In genomic region chr15:99442268-99442897, GRCh38 we compare ENCODE assay signal across 9 cellular contexts.
DNase-seq lines count a peak whose midpoint lies in the region; ATAC-seq, FAIRE-seq and TF ChIP-seq lines count a peak whose summit lies in the region.
"Had no signal": no experiment of that assay in that cellular context is flagged by ENCODE, and none has a peak within 500 bp of the region (broad histone marks: within the 10 kb centered on the region; RNA-seq: fewer than 3 reads in every experiment).

No MANE protein-coding gene starts in this region.

- H2AFZ ChIP-seq in GM12878 (ENCODE audit: control insufficient read depth, low read depth, low read length), result 0 out of 2 replicates have a peak overlapping the region, but pooled peaks have one; percentile 10

- ATAC-seq in activated CD8-positive, alpha-beta memory T cell treated with anti-CD3 and anti-CD28 coated beads, Interleukin-2, amount 10 ng/mL, durations not matched to agents 7 days and 5 days, result peak; percentile 28
- ATAC-seq in GM12878, result no peak; the same call in 2 of the 3 replicates
- no peak for ATAC-seq in left lobe of liver
- peak; percentile 67 to 78 for ATAC-seq in upper lobe of left lung (ENCODE audit: low FRiP score in 2 of 2)
- no peak for ATAC-seq in WTC11

- WGBS in GM12878 (ENCODE audit: insufficient coverage, insufficient replicate concordance, low lambda C conversion rate, missing lambda C conversion rate), result 16% methylated on average over 13 of the region's 13 CpGs
- 27 to 34% methylated on average over 13 of the region's 13 CpGs for WGBS in upper lobe of left lung, 2 donors

- H3K4me1 Mint-ChIP-seq in activated CD8-positive, alpha-beta memory T cell treated with anti-CD3 and anti-CD28 coated beads, Interleukin-2, amount 10 ng/mL, durations not matched to agents 7 days and 5 days, result peaks cover 13% of the 10 kb centered on the region
- H3K4me1 Mint-ChIP-seq in WTC11, result peaks cover 15% of the 10 kb centered on the region

- no peak for TF ChIP-seq CTCF in GM12878 (IDR thresholded peaks at IDR 0.05 in 2 of 3, conservative IDR thresholded peaks at IDR 0.05 in 1 of 3; ENCODE audit: control insufficient read depth in 2 of 3, extremely low read depth in 1 of 3, insufficient read depth in 1 of 3, low read depth in 3 of 3, low read length in 3 of 3)
- TF ChIP-seq CTCF in upper lobe of left lung (IDR thresholded peaks at IDR 0.05), result no peak
- TF ChIP-seq CTCF in WTC11 (IDR thresholded peaks at IDR 0.05), result no peak

- CTCF ChIA-PET in activated CD8-positive, alpha-beta memory T cell treated with anti-CD3 and anti-CD28 coated beads, Interleukin-2, amount 10 ng/mL, durations not matched to agents 7 days and 5 days (lab: Charles Lee), result no interaction called here
- CTCF ChIA-PET in GM12878 (lab: Yijun Ruan, JAX) (interaction anchor here (2.2 kb wide), 1 partner anchor 21 kb away, joined by 8 read pairs; no protein-coding TSS in a partner anchor), WTC11 (lab: Charles Lee) (interaction anchor here (0.5 kb wide), 1 partner anchor 533 kb away, joined by 3 read pairs; no protein-coding TSS in a partner anchor)

- H3K9ac ChIP-seq in GM12878 (ENCODE audit: control insufficient read depth, insufficient read depth, low read length), result no peak overlapping the region

- BruUV-seq in GM12878 (replicated peaks; lab: Mats Ljungman, UMichigan), result no TSS peak

- TF ChIP-seq POLR2A in GM12878 (IDR thresholded peaks at IDR 0.05; ENCODE audit: low read depth, low read length) (no peak), upper lobe of left lung (IDR thresholded peaks at IDR 0.05) (no peak)

- H3K4me1 ChIP-seq in GM12878 (ENCODE audit: control insufficient read depth, insufficient read depth, low read length) (peaks cover 4% of the 10 kb centered on the region), upper lobe of left lung (peaks cover 33 to 44% (median 39%) of the 10 kb centered on the region in 4 donors)

- DNase-seq in activated CD8-positive, alpha-beta memory T cell treated with anti-CD3 and anti-CD28 coated beads, Interleukin-2, amount 10 ng/mL, durations not matched to agents 7 days and 5 days, result peak; percentile 27
- DNase-seq in activated CD8-positive, alpha-beta memory T cell treated with anti-CD3 and anti-CD28 coated beads, Interleukin-2, amount 50 U/mL, for 48 hours, result no peak
- DNase-seq in GM12878 (ENCODE audit: low read depth, low spot score) (no peak), left lobe of liver (ENCODE audit: low spot score) (peak; percentile 23), upper lobe of left lung (peak in 1 of 2 donors; percentile 45), NCI-H2196 (lab: John Stamatoyannopoulos, UW; ENCODE audit: unreplicated experiment) (no peak), NCI-H2081 (lab: John Stamatoyannopoulos, UW) (no peak), WTC11 (ENCODE audit: low spot score) (no peak)
- DNase-seq: GF-D8 had no signal

- H3K9me3 ChIP-seq in GM12878 (replicated peaks; ENCODE audit: control insufficient read depth, insufficient read depth, low read length) (no peaks in the 10 kb centered on the region), upper lobe of left lung (no peaks in the 10 kb centered on the region)

- no peaks in the 10 kb centered on the region for H4K20me1 ChIP-seq in GM12878 (ENCODE audit: control insufficient read depth, insufficient read depth)

- FAIRE-seq in GM12878 (lab: Jason Lieb, UNC), result no peak

- H3K27me3 Mint-ChIP-seq in activated CD8-positive, alpha-beta memory T cell treated with anti-CD3 and anti-CD28 coated beads, Interleukin-2, amount 10 ng/mL, durations not matched to agents 7 days and 5 days, result peaks cover 40% of the 10 kb centered on the region
- H3K27me3 Mint-ChIP-seq in WTC11 (ENCODE audit: low read depth), result no peaks in the 10 kb centered on the region

- no peak overlapping the region for H3K27ac Mint-ChIP-seq in activated CD8-positive, alpha-beta memory T cell treated with anti-CD3 and anti-CD28 coated beads, Interleukin-2, amount 10 ng/mL, durations not matched to agents 7 days and 5 days
- H3K27ac Mint-ChIP-seq in WTC11, result no peak overlapping the region

- H3K27me3 ChIP-seq in GM12878 (replicated peaks in 1 of 2; ENCODE audit: control insufficient read depth in 2 of 2, insufficient read depth in 2 of 2, low read length in 1 of 2) (no peaks in the 10 kb centered on the region), upper lobe of left lung (no peaks in the 10 kb centered on the region)

- H3K4me2 ChIP-seq in GM12878 (ENCODE audit: control insufficient read depth, insufficient read depth), result peak overlapping the region; percentile 3; the same call in 1 of the 2 replicates

- no peaks in the 10 kb centered on the region for H3K36me3 Mint-ChIP-seq in activated CD8-positive, alpha-beta memory T cell treated with anti-CD3 and anti-CD28 coated beads, Interleukin-2, amount 10 ng/mL, durations not matched to agents 7 days and 5 days
- H3K36me3 Mint-ChIP-seq in WTC11, result no peaks in the 10 kb centered on the region

- RAD21 ChIA-PET in GM12878 (lab: Charles Lee; ENCODE audit: unreplicated experiment), result interaction anchor here (0.5 kb wide), 1 partner anchor 9 kb away, joined by 3 read pairs; no protein-coding TSS in a partner anchor

- in situ Hi-C loops in GM12878 (cut with MboI), result no loop called here

- SMC1A ChIA-PET in GM12878 (lab: Charles Lee; ENCODE audit: uncharacterized antibody, unreplicated experiment), result interaction anchor here (0.7 kb wide), 1 partner anchor 35 kb away, joined by 3 read pairs; no protein-coding TSS in a partner anchor

- no peak for TF ChIP-seq EP300 in GM12878 (IDR thresholded peaks at IDR 0.05; ENCODE audit: borderline replicate concordance in 1 of 2, control insufficient read depth in 1 of 2, low read depth in 2 of 2, low read length in 2 of 2)
- TF ChIP-seq EP300 in upper lobe of left lung (IDR thresholded peaks at IDR 0.05), result peak in 2 of 4 donors; percentile 15 to 56

- H3K36me3 ChIP-seq in GM12878 (ENCODE audit: control insufficient read depth in 2 of 2, insufficient read depth in 2 of 2, low read length in 1 of 2), result no peaks in the 10 kb centered on the region
- H3K36me3 ChIP-seq in upper lobe of left lung, result no peaks in the 10 kb centered on the region

- H3K27ac ChIP-seq in GM12878 (ENCODE audit: control insufficient read depth, insufficient read depth) (no peak overlapping the region), upper lobe of left lung (peak overlapping the region; percentile 69 to 73 (median 71))

- no peaks in the 10 kb centered on the region for H3K79me2 ChIP-seq in GM12878 (ENCODE audit: control insufficient read depth, insufficient read depth, low read length)

- no peaks in the 10 kb centered on the region for H3K9me3 Mint-ChIP-seq in activated CD8-positive, alpha-beta memory T cell treated with anti-CD3 and anti-CD28 coated beads, Interleukin-2, amount 10 ng/mL, durations not matched to agents 7 days and 5 days (ENCODE audit: low read depth)
- H3K9me3 Mint-ChIP-seq in WTC11, result no peaks in the 10 kb centered on the region

- H3K4me3 ChIP-seq in GM12878 (no peak overlapping the region), upper lobe of left lung (no peak overlapping the region)

- intact Hi-C loops in GM12878 (cut with micrococcal nuclease; ENCODE audit: unreplicated experiment), result no loop called here

- H3K4me3 Mint-ChIP-seq in activated CD8-positive, alpha-beta memory T cell treated with anti-CD3 and anti-CD28 coated beads, Interleukin-2, amount 10 ng/mL, durations not matched to agents 7 days and 5 days, result no peak overlapping the region
- no peak overlapping the region for H3K4me3 Mint-ChIP-seq in WTC11

- POLR2A ChIA-PET in GM12878 (lab: Charles Lee), result interaction anchor here (1.1 kb wide), 1 partner anchor 15 kb away, joined by 3 read pairs; no protein-coding TSS in a partner anchor
- POLR2A ChIA-PET in WTC11 (lab: Charles Lee), result no interaction called here

- no peak for TF ChIP-seq RAD21 in GM12878 (IDR thresholded peaks at IDR 0.05; ENCODE audit: insufficient read depth, low read depth, low read length)

TF ChIP-seq in GM12878, 131 proteins besides CTCF, POLR2A, EP300 and RAD21:
- no peak for TF ChIP-seq GATAD2B (conservative IDR thresholded peaks at IDR 0.05; ENCODE audit: low read depth)
- TF ChIP-seq CBX3 (IDR thresholded peaks at IDR 0.05; ENCODE audit: borderline replicate concordance, low read depth), result no peak
- no peak for TF ChIP-seq ZSCAN29 (IDR thresholded peaks at IDR 0.05)
- TF ChIP-seq NRF1 (conservative IDR thresholded peaks at IDR 0.05; ENCODE audit: low read depth, low read length), result no peak
- no peak for TF ChIP-seq SUZ12 (IDR thresholded peaks at IDR 0.05; ENCODE audit: unreplicated experiment)

TF ChIP-seq in WTC11, 78 proteins besides CTCF, POLR2A, EP300 and RAD21:
- TF ChIP-seq NR1H2 (CRISPR knock-in tag; IDR thresholded peaks at IDR 0.05), result no peak

Comparison
In these comparisons a context has a peak if more than half of its experiments do, and no peak if none do; other contexts are left out.
1. DNase-seq: peak in activated CD8-positive, alpha-beta memory T cell treated with anti-CD3 and anti-CD28 coated beads, Interleukin-2, amount 10 ng/mL, durations not matched to agents 7 days and 5 days (single experiment) and left lobe of liver (single experiment); none in activated CD8-positive, alpha-beta memory T cell treated with anti-CD3 and anti-CD28 coated beads, Interleukin-2, amount 50 U/mL, for 48 hours (single experiment), GM12878 (single experiment), NCI-H2196 (single experiment), NCI-H2081 (0 of 2) and WTC11 (single experiment).
2. ATAC-seq: peak in activated CD8-positive, alpha-beta memory T cell treated with anti-CD3 and anti-CD28 coated beads, Interleukin-2, amount 10 ng/mL, durations not matched to agents 7 days and 5 days (single experiment) and upper lobe of left lung (2 of 2); none in GM12878 (single experiment), left lobe of liver (single experiment) and WTC11 (single experiment).